Comparison of ENCODE assay signal across 8 cellular contexts in the genomic region with DNA sequence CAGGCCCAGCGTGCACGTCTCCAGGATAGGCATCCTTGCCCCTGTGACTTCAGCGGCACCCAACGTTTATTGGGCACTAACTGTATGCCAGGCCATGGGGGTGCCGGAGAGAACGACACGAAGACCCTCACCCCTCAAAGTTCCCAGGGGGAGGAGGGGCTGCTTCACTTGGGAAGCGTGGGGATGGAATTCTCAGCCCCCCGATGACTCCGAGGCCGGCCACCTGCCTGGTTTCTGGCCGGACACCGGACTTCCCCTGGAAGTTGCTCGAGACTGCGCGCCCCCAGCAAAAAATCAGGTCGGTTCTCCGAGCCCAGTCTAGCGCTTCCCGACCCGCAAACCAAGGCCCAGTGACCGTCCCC. TPM values are rescaled to one million over a fixed set of nuclear protein-coding genes. Genes with fewer than 3 reads are reported as not detected.
DNase-seq lines count a peak whose midpoint lies in the region; ATAC-seq and TF ChIP-seq lines count a peak whose summit lies in the region.

No MANE protein-coding gene starts in this region.

- DNase-seq in GM06990 (ENCODE audit: extremely low read depth, insufficient read length) (no peak), fibroblast of pulmonary artery (ENCODE audit: low read depth) (no peak), renal cortical epithelial cell (ENCODE audit: low read depth) (peak; percentile 13), NCI-H2107 (lab: John Stamatoyannopoulos, UW) (no peak), dedifferentiated amniotic fluid mesenchymal stem cell (ENCODE audit: extremely low spot score) (no peak)
- no peak for DNase-seq in effector CD8-positive, alpha-beta T cell (lab: John Stamatoyannopoulos, UW)

- H3K27me3 ChIP-seq in GM06990 (replicated peaks; ENCODE audit: control insufficient read depth, insufficient read depth, low read length) (no peaks in the 10 kb centered on the region), SU-DHL-6 (ENCODE audit: low read length) (no peaks in the 10 kb centered on the region)

- H3K9ac ChIP-seq in SU-DHL-6 (ENCODE audit: low read length), result peak overlapping the region; percentile 86

- peak overlapping the region; percentile 74 for H2AFZ ChIP-seq in SU-DHL-6 (ENCODE audit: low read depth, low read length, severe bottlenecking)

- no peaks in the 10 kb centered on the region for H4K20me1 ChIP-seq in SU-DHL-6 (ENCODE audit: low read depth, low read length)

- TF ChIP-seq CTCF in GM06990 (IDR thresholded peaks at IDR 0.05; ENCODE audit: insufficient read depth, low read length, poor library complexity, severe bottlenecking) (no peak), SU-DHL-6 (IDR thresholded peaks at IDR 0.05; ENCODE audit: insufficient read depth, low read length, poor library complexity, severe bottlenecking) (no peak), fibroblast of pulmonary artery (IDR thresholded peaks at IDR 0.05; ENCODE audit: low read length, missing control alignments) (no peak)

- no peaks in the 10 kb centered on the region for H3K9me3 ChIP-seq in SU-DHL-6 (ENCODE audit: insufficient read depth, low read length)

- no peaks in the 10 kb centered on the region for H3K36me3 ChIP-seq in GM06990 (ENCODE audit: control insufficient read depth, insufficient read depth, low read length)
- H3K36me3 ChIP-seq in SU-DHL-6 (ENCODE audit: low read length), result no peaks in the 10 kb centered on the region

- H3K4me3 ChIP-seq in GM06990 (replicated peaks; ENCODE audit: low read depth, low read length) (peak overlapping the region; percentile 96), SU-DHL-6 (ENCODE audit: insufficient read depth, low read length, poor library complexity, severe bottlenecking) (peak overlapping the region; percentile 71), fibroblast of pulmonary artery (replicated peaks; ENCODE audit: low read depth, low read length) (peak overlapping the region; percentile 89)

- peaks cover 26% of the 10 kb centered on the region for H3K79me2 ChIP-seq in SU-DHL-6 (ENCODE audit: insufficient read depth, low read length)

- H3K4me2 ChIP-seq in SU-DHL-6 (ENCODE audit: low read depth, low read length, poor library complexity, severe bottlenecking), result peak overlapping the region; percentile 94

- no peaks in the 10 kb centered on the region for H3K9me2 ChIP-seq in SU-DHL-6 (replicated peaks; ENCODE audit: insufficient read depth, low read length)

- no peak for ATAC-seq in GM18870 (IDR thresholded peaks at IDR 0.05; ENCODE audit: unreplicated experiment)

- no peak overlapping the region for H3K27ac ChIP-seq in SU-DHL-6 (ENCODE audit: low read depth, low read length)

- H3F3A ChIP-seq in SU-DHL-6 (ENCODE audit: insufficient read depth), result peaks cover 5% of the 10 kb centered on the region; the same call in 1 of the 2 replicates

RNA-seq across cellular contexts. Expression of a gene that starts 0.3 kb away (rescaled TPM):
- 18.9 and 50.9 TPM in 2 replicates for total RNA-seq in renal cortical epithelial cell

RNA-seq across cellular contexts. Expression of a gene that starts 26.0 kb away (rescaled TPM):
- total RNA-seq in renal cortical epithelial cell, result 20.1 and 21.1 TPM in 2 replicates

RNA-seq across cellular contexts. Expression of a gene that starts 42.8 kb away (rescaled TPM):
- 68.4 and 74.8 TPM in 2 replicates for total RNA-seq in renal cortical epithelial cell

RNA-seq across cellular contexts. Expression of a gene that starts 50.2 kb away (rescaled TPM):
- total RNA-seq in renal cortical epithelial cell, result 7.3 and 13.0 TPM in 2 replicates

RNA-seq across cellular contexts. Expression of a gene that starts 59.8 kb away (rescaled TPM):
- 72.6 and 80.4 TPM in 2 replicates for total RNA-seq in renal cortical epithelial cell
